Comparison of ENCODE assay signal across 8 cellular contexts in the genomic region with DNA sequence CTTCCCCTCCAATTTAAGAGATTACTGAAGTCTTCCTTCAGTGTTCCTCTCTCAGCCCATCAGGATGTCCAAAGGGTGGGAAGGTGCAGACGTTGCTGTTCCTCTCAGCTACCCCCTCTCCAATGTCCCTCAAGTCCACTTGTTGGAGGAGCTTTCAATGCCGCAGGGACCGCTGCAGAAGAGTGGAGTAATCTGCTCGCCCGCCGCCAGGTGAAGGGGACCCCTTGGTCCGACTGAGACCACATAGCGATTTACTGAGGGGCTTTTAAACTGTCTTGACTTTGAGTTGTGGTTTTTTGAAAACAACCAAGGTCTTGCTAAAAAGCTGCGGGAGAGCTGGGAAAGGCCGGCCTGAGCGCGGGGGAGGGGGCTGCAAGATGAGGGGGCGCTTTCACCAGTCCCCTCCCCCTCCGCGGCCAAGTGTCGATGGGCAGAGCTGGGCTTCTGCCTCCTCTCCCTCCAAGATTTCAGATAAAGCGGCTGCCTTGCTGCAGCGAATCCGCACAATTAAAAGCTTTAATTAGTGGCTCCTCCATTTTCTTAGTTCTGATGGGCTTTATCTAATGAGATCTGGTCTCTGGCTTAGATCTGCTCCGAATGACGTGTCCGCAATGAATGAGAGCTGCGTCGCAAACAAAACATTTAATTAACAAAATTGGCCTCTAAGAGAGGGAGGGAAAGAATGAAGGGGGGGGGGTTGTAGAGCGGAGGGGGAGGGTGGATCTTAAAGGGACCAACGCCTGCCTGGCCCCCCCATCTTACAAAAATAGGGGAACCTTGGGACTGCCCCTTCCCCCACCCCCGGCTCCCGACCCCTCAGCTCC. TPM values are rescaled to one million over a fixed set of nuclear protein-coding genes. Genes with fewer than 3 reads are reported as not detected.
DNase-seq lines count a peak whose midpoint lies in the region; ATAC-seq and TF ChIP-seq lines count a peak whose summit lies in the region.

No MANE protein-coding gene starts in this region.

- H3K27me3 Mint-ChIP-seq in activated CD4-positive, alpha-beta memory T cell treated with anti-CD3 and anti-CD28 coated beads, Interleukin-2, amount 10 ng/mL, durations not matched to agents 7 days and 5 days: no peaks in the 10 kb centered on the region

- H4K8ac ChIP-seq in neuronal stem cell (ENCODE audit: low read depth, low read length): no peak overlapping the region

- H3K4me1 ChIP-seq in foreskin keratinocyte: peaks cover 29% of the 10 kb centered on the region
- peaks cover 14 to 19% of the 10 kb centered on the region in 2 donors for H3K4me1 ChIP-seq in neuronal stem cell (ENCODE audit: control insufficient read depth in 2 of 2, insufficient read depth in 1 of 2, low read depth in 1 of 2, low read length in 2 of 2)

- no peaks in the 10 kb centered on the region for H3K9me3 Mint-ChIP-seq in activated CD4-positive, alpha-beta memory T cell treated with anti-CD3 and anti-CD28 coated beads, Interleukin-2, amount 10 ng/mL, durations not matched to agents 7 days and 5 days

- peak overlapping the region; percentile 59 for H3K4me3 ChIP-seq in Jurkat, Clone E6-1 (ENCODE audit: low read length)
- peak overlapping the region; percentile 42 to 78 for H3K4me3 ChIP-seq in neuronal stem cell (ENCODE audit: low read length in 2 of 2)

- peak overlapping the region; percentile 45 for H2BK5ac ChIP-seq in neuronal stem cell (ENCODE audit: low read length)

- no peak overlapping the region for H3K9ac ChIP-seq in neuronal stem cell (ENCODE audit: low read depth, low read length, poor library complexity)

- POLR2A ChIA-PET in activated CD4-positive, alpha-beta memory T cell treated with anti-CD3 and anti-CD28 coated beads, Interleukin-2, amount 10 ng/mL, durations not matched to agents 7 days and 5 days (lab: Charles Lee): interaction anchor here (0.9 to 3.9 kb wide), 12 partner anchors 8 to 630 kb away, joined by 3 to 52 read pairs (median 5); a partner anchor contains a TSS

- H3K4me2 ChIP-seq in neuronal stem cell (ENCODE audit: insufficient read depth, low read length, poor library complexity, severe bottlenecking): peak overlapping the region; percentile 67

- TF ChIP-seq CTCF in foreskin keratinocyte (conservative IDR thresholded peaks at IDR 0.05): no peak

- peak; percentile 63 for DNase-seq in activated effector memory CD4-positive, alpha-beta T cell treated with anti-CD3 and anti-CD28 coated beads, Interleukin-2, amount 50 U/mL, for 16 hours
- no peak for DNase-seq in activated effector memory CD4-positive, alpha-beta T cell treated with Interleukin-2 at 50 U/mL for 16 hours
- DNase-seq in Jurkat, Clone E6-1 (ENCODE audit: low read depth, low spot score): no peak
- DNase-seq in activated CD4-positive, alpha-beta memory T cell treated with anti-CD3 and anti-CD28 coated beads, Interleukin-2, amount 10 ng/mL, durations not matched to agents 7 days and 5 days: no peak
- DNase-seq in foreskin keratinocyte (peak in 1 of 2 donors; percentile 29), neuronal stem cell (ENCODE audit: low spot score) (peak; percentile 71)
- DNase-seq in effector CD8-positive, alpha-beta T cell (lab: John Stamatoyannopoulos, UW): no peak

- WGBS in neuronal stem cell (ENCODE audit: extremely low coverage in 2 of 2, insufficient read length in 2 of 2, insufficient replicate concordance in 1 of 2), 2 donors: no CpG with 5 or more reads among the region's 28 CpGs

- peak overlapping the region; percentile 88 for H3K27ac Mint-ChIP-seq in activated CD4-positive, alpha-beta memory T cell treated with anti-CD3 and anti-CD28 coated beads, Interleukin-2, amount 10 ng/mL, durations not matched to agents 7 days and 5 days

- peak overlapping the region; percentile 84 for H2AFZ ChIP-seq in neuronal stem cell (ENCODE audit: low read length)

- H3K9me3 ChIP-seq in neuronal stem cell (replicated peaks in 1 of 2; ENCODE audit: control insufficient read depth in 2 of 2, insufficient read depth in 1 of 2, low read depth in 1 of 2, low read length in 2 of 2): no peaks in the 10 kb centered on the region

- ATAC-seq in foreskin keratinocyte: no peak
- ATAC-seq in GM18858 (IDR thresholded peaks at IDR 0.05; ENCODE audit: unreplicated experiment): no peak

- H3K4me3 Mint-ChIP-seq in activated CD4-positive, alpha-beta memory T cell treated with anti-CD3 and anti-CD28 coated beads, Interleukin-2, amount 10 ng/mL, durations not matched to agents 7 days and 5 days: peak overlapping the region; percentile 89

- H3K18ac ChIP-seq in neuronal stem cell (ENCODE audit: low read length): peak overlapping the region; percentile 0

- H3K36me3 ChIP-seq in neuronal stem cell (replicated peaks in 1 of 2; ENCODE audit: control insufficient read depth in 2 of 2, insufficient read depth in 2 of 2, low read length in 2 of 2): peaks cover under 1 to 35% of the 10 kb centered on the region in 2 donors

- H3K27ac ChIP-seq in foreskin keratinocyte: peak overlapping the region; percentile 71
- H3K27ac ChIP-seq in neuronal stem cell (replicated peaks; ENCODE audit: low read length): peak overlapping the region; percentile 62

- peak overlapping the region; percentile 64 for H3K14ac ChIP-seq in neuronal stem cell (ENCODE audit: low read length)

- H2BK120ac ChIP-seq in neuronal stem cell (ENCODE audit: low read depth, low read length): no peak overlapping the region

- H3K4ac ChIP-seq in neuronal stem cell (ENCODE audit: low read length): no peak overlapping the region

- H2AK5ac ChIP-seq in neuronal stem cell (ENCODE audit: low read depth, low read length): no peak overlapping the region

- CTCF ChIA-PET in activated CD4-positive, alpha-beta memory T cell treated with anti-CD3 and anti-CD28 coated beads, Interleukin-2, amount 10 ng/mL, durations not matched to agents 7 days and 5 days (lab: Charles Lee): interaction anchor here (1.2 to 2.4 kb wide), 4 partner anchors 9 to 356 kb away, joined by 3 to 14 read pairs (median 6); no protein-coding TSS in a partner anchor

- peaks cover 62% of the 10 kb centered on the region for H3K4me1 Mint-ChIP-seq in activated CD4-positive, alpha-beta memory T cell treated with anti-CD3 and anti-CD28 coated beads, Interleukin-2, amount 10 ng/mL, durations not matched to agents 7 days and 5 days

- H4K91ac ChIP-seq in neuronal stem cell (ENCODE audit: low read depth, low read length, poor library complexity): no peak overlapping the region

- H3K79me1 ChIP-seq in neuronal stem cell (ENCODE audit: low read depth, low read length): no peaks in the 10 kb centered on the region

- H2BK12ac ChIP-seq in neuronal stem cell (ENCODE audit: low read length): no peak overlapping the region

- peak overlapping the region; percentile 11 for H2BK15ac ChIP-seq in neuronal stem cell (ENCODE audit: low read length)

- peaks cover 67% of the 10 kb centered on the region for H3K36me3 Mint-ChIP-seq in activated CD4-positive, alpha-beta memory T cell treated with anti-CD3 and anti-CD28 coated beads, Interleukin-2, amount 10 ng/mL, durations not matched to agents 7 days and 5 days (ENCODE audit: low read depth)

- H3K27me3 ChIP-seq in foreskin keratinocyte (no peaks in the 10 kb centered on the region), neuronal stem cell (ENCODE audit: control insufficient read depth in 3 of 3, insufficient read depth in 3 of 3, low read depth in 1 of 3, low read length in 3 of 3) (no peaks in the 10 kb centered on the region)

- H3K23ac ChIP-seq in neuronal stem cell (ENCODE audit: low read depth, low read length, poor library complexity): no peak overlapping the region

RNA-seq across cellular contexts. Expression of a gene that starts 5.9 kb away (rescaled TPM):
- polyA plus RNA-seq in Jurkat, Clone E6-1 (2012; ENCODE audit: insufficient read depth, insufficient read length): 61.9 TPM
- 10 to 100 TPM; 52.8 to 54.3 TPM for total RNA-seq in activated CD4-positive, alpha-beta memory T cell treated with anti-CD3 and anti-CD28 coated beads, Interleukin-2, amount 10 ng/mL, durations not matched to agents 7 days and 5 days
- 28.7 and 35.6 TPM in 2 replicates for total RNA-seq in foreskin keratinocyte
- 32.5 and 37.4 TPM in 2 replicates for polyA plus RNA-seq in foreskin keratinocyte
- 111 TPM for polyA plus RNA-seq in neuronal stem cell (2013, experiment 1 of 2)
- 116 TPM for polyA plus RNA-seq in neuronal stem cell (2013, experiment 2 of 2)

Comparison
In these comparisons a context has a peak if more than half of its experiments do, and no peak if none do; other contexts are left out.
1. DNase-seq: peak in activated effector memory CD4-positive, alpha-beta T cell treated with anti-CD3 and anti-CD28 coated beads, Interleukin-2, amount 50 U/mL, for 16 hours (single experiment) and neuronal stem cell (single experiment); none in activated effector memory CD4-positive, alpha-beta T cell treated with Interleukin-2 at 50 U/mL for 16 hours (single experiment), Jurkat, Clone E6-1 (single experiment), activated CD4-positive, alpha-beta memory T cell treated with anti-CD3 and anti-CD28 coated beads, Interleukin-2, amount 10 ng/mL, durations not matched to agents 7 days and 5 days (single experiment) and effector CD8-positive, alpha-beta T cell (single experiment).